7 cellular contexts compared by ENCODE assay signal in genomic region chr15:84054544-84054943, GRCh38.
DNase-seq lines count a peak whose midpoint lies in the region; ATAC-seq, FAIRE-seq and TF ChIP-seq lines count a peak whose summit lies in the region.
"Not testable (repeated sequence)": the region's sequence is repeated elsewhere in the genome, so short reads cannot be mapped to it uniquely, and the experiment has no call there.

No MANE protein-coding gene starts in this region.

- not testable (repeated sequence) for H2AFZ ChIP-seq in OCI-LY3 (ENCODE audit: low read depth, low read length); neural progenitor cell (replicated peaks)

- not testable (repeated sequence) for TF ChIP-seq CTCF in D721Med (IDR thresholded peaks at IDR 0.05; ENCODE audit: insufficient read depth, missing control alignments)
- TF ChIP-seq CTCF in OCI-LY3 (IDR thresholded peaks at IDR 0.05; ENCODE audit: low read depth, low read length) (peak; percentile 34; the same call in 1 of the 2 replicates), endodermal cell (conservative IDR thresholded peaks at IDR 0.05) (peak; percentile 37), neural progenitor cell (IDR thresholded peaks at IDR 0.05) (peak; percentile 25)

- not testable (repeated sequence) for H3K27me3 ChIP-seq in OCI-LY3 (ENCODE audit: low read depth, low read length); endodermal cell (ENCODE audit: control insufficient read depth, insufficient read depth, low read length, poor library complexity, severe bottlenecking)
- peaks cover 12% of the 10 kb centered on the region for H3K27me3 ChIP-seq in neural progenitor cell

- H3K4me1 ChIP-seq in OCI-LY3 (ENCODE audit: low read length); endodermal cell (ENCODE audit: control insufficient read depth, insufficient read depth, low read length); neural progenitor cell: not testable (repeated sequence)

- not testable (repeated sequence) for TF ChIP-seq POLR2A in H54 (IDR thresholded peaks at IDR 0.05; ENCODE audit: low read depth, low read length)

- peak; percentile 98 for FAIRE-seq in D721Med (lab: Jason Lieb, UNC)
- FAIRE-seq in H54 (lab: Jason Lieb, UNC): peak; percentile 96
- FAIRE-seq in islet of Langerhans (lab: Jason Lieb, UNC): peak; percentile 84

- H3K27ac Mint-ChIP-seq in endodermal cell, neural progenitor cell: not testable (repeated sequence)

- no CpG with 5 or more reads among the region's 1 CpG for WGBS in endodermal cell (ENCODE audit: insufficient coverage in 1 of 2, insufficient read length in 1 of 2), 2 experiments

- DNase-seq in D721Med (ENCODE audit: insufficient read length, low spot score); H54 (ENCODE audit: insufficient read length, low spot score); endodermal cell; neural progenitor cell (ENCODE audit: low spot score): not testable (repeated sequence)

- H4K20me1 ChIP-seq in OCI-LY3 (ENCODE audit: insufficient read depth, low read length); neural progenitor cell (ENCODE audit: low read depth): not testable (repeated sequence)

- H3K36me3 Mint-ChIP-seq in endodermal cell (ENCODE audit: low read depth); neural progenitor cell: not testable (repeated sequence)

- not testable (repeated sequence) for H3K79me2 ChIP-seq in OCI-LY3 (ENCODE audit: low read length); neural progenitor cell (ENCODE audit: low read depth)

- H3K4me2 ChIP-seq in OCI-LY3 (ENCODE audit: low read length); neural progenitor cell: not testable (repeated sequence)

- ATAC-seq in SK-N-SH treated with all-trans-retinoic acid at 6 μM for 48 hours: peak; percentile 73

- not testable (repeated sequence) for H3K4me3 ChIP-seq in OCI-LY3 (ENCODE audit: low read length); endodermal cell (ENCODE audit: low read length); neural progenitor cell

- H3K9ac ChIP-seq in OCI-LY3 (ENCODE audit: low read length); endodermal cell (ENCODE audit: extremely low read depth, low read length, poor library complexity, severe bottlenecking); neural progenitor cell: not testable (repeated sequence)

- H3K27ac ChIP-seq in OCI-LY3 (ENCODE audit: low read length); endodermal cell (ENCODE audit: low read depth, low read length); neural progenitor cell: not testable (repeated sequence)

- not testable (repeated sequence) for H3F3A ChIP-seq in neural progenitor cell (ENCODE audit: low read depth)

- H3K4me3 Mint-ChIP-seq in endodermal cell, neural progenitor cell: not testable (repeated sequence)

- H3K36me3 ChIP-seq in OCI-LY3 (replicated peaks; ENCODE audit: low read depth, low read length); endodermal cell (ENCODE audit: control insufficient read depth, insufficient read depth, low read length); neural progenitor cell: not testable (repeated sequence)

- not testable (repeated sequence) for H3K4me1 Mint-ChIP-seq in endodermal cell, neural progenitor cell

- H3K27me3 Mint-ChIP-seq in endodermal cell (ENCODE audit: insufficient read depth); neural progenitor cell (ENCODE audit: insufficient read depth, low read depth): not testable (repeated sequence)

- H3K9me3 Mint-ChIP-seq in endodermal cell (peaks cover 15% of the 10 kb centered on the region), neural progenitor cell (peaks cover 11% of the 10 kb centered on the region)

- H3K9me3 ChIP-seq in OCI-LY3 (ENCODE audit: insufficient read depth, low read length); neural progenitor cell (ENCODE audit: low read depth): not testable (repeated sequence)
- H3K9me3 ChIP-seq in endodermal cell (ENCODE audit: control insufficient read depth, low read length): peaks cover 18% of the 10 kb centered on the region
